ENCODE assay signal across 7 cellular contexts in genomic region chr14:74019408-74019714, GRCh38. TPM values are rescaled to one million over a fixed set of nuclear protein-coding genes. Genes with fewer than 3 reads are reported as not detected.
A peak's percentile ranks its signal among the peaks of the same experiment; 100 is the strongest.
DNase-seq lines count a peak whose midpoint lies in the region; ATAC-seq, FAIRE-seq and TF ChIP-seq lines count a peak whose summit lies in the region.

No MANE protein-coding gene starts in this region.

- H3K36me3 ChIP-seq in iPS DF 6.9 (ENCODE audit: control insufficient read depth, insufficient read depth, low read length) = no peaks in the 10 kb centered on the region

- no peaks in the 10 kb centered on the region for H3K27me3 ChIP-seq in iPS DF 6.9 (ENCODE audit: control insufficient read depth, insufficient read depth, low read length)

- DNase-seq in WTC11 (ENCODE audit: low spot score) (no peak), iPS DF 6.9 (ENCODE audit: low read depth, low spot score) (no peak), dedifferentiated amniotic fluid mesenchymal stem cell (ENCODE audit: extremely low spot score) (no peak), D721Med (ENCODE audit: insufficient read length, low spot score) (no peak)
- DNase-seq in stimulated activated naive CD8-positive, alpha-beta T cell treated with anti-CD3 and anti-CD28 coated beads, Interleukin-15, amount 100 ng/mL, for 72 hours = no peak

- no peaks in the 10 kb centered on the region for H3K9me3 ChIP-seq in iPS DF 6.9 (ENCODE audit: control insufficient read depth, insufficient read depth, low read length)

- H3K4me3 ChIP-seq in iPS DF 6.9 (ENCODE audit: low read length) = peak overlapping the region; percentile 69; the same call in 1 of the 2 replicates

- H3K4me3 Mint-ChIP-seq in WTC11 = peak overlapping the region; percentile 83
- H3K4me3 Mint-ChIP-seq in stimulated activated naive CD8-positive, alpha-beta T cell treated with anti-CD3 and anti-CD28 coated beads, Interleukin-15, amount 100 ng/mL, for 72 hours = peak overlapping the region; percentile 91 to 97

- no peak for FAIRE-seq in D721Med (lab: Jason Lieb, UNC)

- CTCF ChIA-PET in WTC11 (lab: Charles Lee) = no interaction called here

- peaks cover 8% of the 10 kb centered on the region for H3K4me1 Mint-ChIP-seq in WTC11
- H3K4me1 Mint-ChIP-seq in stimulated activated naive CD8-positive, alpha-beta T cell treated with anti-CD3 and anti-CD28 coated beads, Interleukin-15, amount 100 ng/mL, for 72 hours = peaks cover 18% of the 10 kb centered on the region

- no peak overlapping the region for H3K27ac ChIP-seq in iPS DF 6.9 (ENCODE audit: low read length)

- WGBS in iPS DF 6.9 (ENCODE audit: insufficient coverage, insufficient read length) = no CpG with 5 or more reads among the region's 17 CpGs

- H3K27ac Mint-ChIP-seq in WTC11 = no peak overlapping the region
- H3K27ac Mint-ChIP-seq in stimulated activated naive CD8-positive, alpha-beta T cell treated with anti-CD3 and anti-CD28 coated beads, Interleukin-15, amount 100 ng/mL, for 72 hours = peak overlapping the region; percentile 56 to 86

- no peaks in the 10 kb centered on the region for H3K4me1 ChIP-seq in iPS DF 6.9 (ENCODE audit: control insufficient read depth, insufficient read depth, low read length)

- H3K9me3 Mint-ChIP-seq in WTC11 = no peaks in the 10 kb centered on the region
- H3K9me3 Mint-ChIP-seq in stimulated activated naive CD8-positive, alpha-beta T cell treated with anti-CD3 and anti-CD28 coated beads, Interleukin-15, amount 100 ng/mL, for 72 hours = no peaks in the 10 kb centered on the region

- TF ChIP-seq CTCF in WTC11 (IDR thresholded peaks at IDR 0.05) (no peak), D721Med (IDR thresholded peaks at IDR 0.05; ENCODE audit: insufficient read depth, missing control alignments) (no peak)

- ATAC-seq in HG02763 (IDR thresholded peaks at IDR 0.05; ENCODE audit: unreplicated experiment) = peak; percentile 11
- peak; percentile 22 for ATAC-seq in WTC11
- ATAC-seq in stimulated activated naive CD8-positive, alpha-beta T cell treated with anti-CD3 and anti-CD28 coated beads, Interleukin-15, amount 100 ng/mL, for 72 hours = no peak
- ATAC-seq in GM18498 (IDR thresholded peaks at IDR 0.05; ENCODE audit: unreplicated experiment) = no peak

- POLR2A ChIA-PET in WTC11 (lab: Charles Lee) = no interaction called here

- H3K36me3 Mint-ChIP-seq in WTC11 = no peaks in the 10 kb centered on the region

- peaks cover 21% of the 10 kb centered on the region for H3K27me3 Mint-ChIP-seq in WTC11 (ENCODE audit: low read depth)
- H3K27me3 Mint-ChIP-seq in stimulated activated naive CD8-positive, alpha-beta T cell treated with anti-CD3 and anti-CD28 coated beads, Interleukin-15, amount 100 ng/mL, for 72 hours = no peaks in the 10 kb centered on the region

TF ChIP-seq in WTC11, 78 proteins besides CTCF, POLR2A, EP300 and RAD21 (continues in another document):
- no peak for TF ChIP-seq ATF1 (CRISPR knock-in tag; IDR thresholded peaks at IDR 0.05)
- TF ChIP-seq ZNF281 (CRISPR knock-in tag; IDR thresholded peaks at IDR 0.05) = no peak
- no peak for TF ChIP-seq CREM (CRISPR knock-in tag; IDR thresholded peaks at IDR 0.05)
- no peak for TF ChIP-seq ZNF532 (CRISPR knock-in tag; IDR thresholded peaks at IDR 0.05; ENCODE audit: borderline replicate concordance)
- TF ChIP-seq RELA (CRISPR knock-in tag; IDR thresholded peaks at IDR 0.05; ENCODE audit: borderline replicate concordance) = no peak
- TF ChIP-seq MXD4 (CRISPR knock-in tag; IDR thresholded peaks at IDR 0.05; ENCODE audit: borderline replicate concordance) = no peak
- no peak for TF ChIP-seq AFF4 (CRISPR knock-in tag; IDR thresholded peaks at IDR 0.05; ENCODE audit: borderline replicate concordance)
- TF ChIP-seq ZNF121 (CRISPR knock-in tag; IDR thresholded peaks at IDR 0.05) = no peak
- TF ChIP-seq HMGXB4 (CRISPR knock-in tag; IDR thresholded peaks at IDR 0.05) = no peak

RNA-seq across cellular contexts. Expression of gene BBOF1, which starts 0.2 kb away (rescaled TPM):
- total RNA-seq in WTC11 (2021) = 0.48 to 0.98 TPM (median 0.73 TPM) in 3 replicates

RNA-seq across cellular contexts. Expression of gene ENTPD5, which starts 0.3 kb away (rescaled TPM):
- total RNA-seq in WTC11 (2021) = 8.8 to 10.6 TPM (median 9.5 TPM) in 3 replicates

Comparison
In these comparisons a context has a peak if more than half of its experiments do, and no peak if none do; other contexts are left out.
1. ATAC-seq: peak in HG02763 (single experiment) and WTC11 (single experiment); none in stimulated activated naive CD8-positive, alpha-beta T cell treated with anti-CD3 and anti-CD28 coated beads, Interleukin-15, amount 100 ng/mL, for 72 hours (single experiment) and GM18498 (single experiment).